ENCODE assay signal across 20 cellular contexts in genomic region chr15:41464889-41465580, GRCh38. TPM values are rescaled to one million over a fixed set of nuclear protein-coding genes. Genes with fewer than 3 reads are reported as not detected.
A peak's percentile ranks its signal among the peaks of the same experiment; 100 is the strongest.
DNase-seq lines count a peak whose midpoint lies in the region; ATAC-seq, FAIRE-seq and TF ChIP-seq lines count a peak whose summit lies in the region.
"Had no signal": no experiment of that assay in that cellular context is flagged by ENCODE, and none has a peak within 500 bp of the region (broad histone marks: within the 10 kb centered on the region; RNA-seq: fewer than 3 reads in every experiment).

No MANE protein-coding gene starts in this region.

- no peak for ATAC-seq in HepG2
- no peak for ATAC-seq in right lobe of liver
- ATAC-seq in stimulated activated naive B cell treated with anti-CD40 and anti-IgM and Interleukin-4, amounts not matched to agents 10 μg/mL and 1 μg/mL and 100 μg/mL, for 72 hours (replicated peaks) = no peak
- ATAC-seq in left colon = no peak
- no peak for ATAC-seq in HG02678 (IDR thresholded peaks at IDR 0.05; ENCODE audit: unreplicated experiment)

- H3K4me1 ChIP-seq in HepG2 (ENCODE audit: insufficient read depth, low read length) (no peaks in the 10 kb centered on the region), right lobe of liver (no peaks in the 10 kb centered on the region), adrenal gland (replicated peaks in 1 of 2) (peaks cover 4 to 14% of the 10 kb centered on the region in 2 donors), endothelial cell of umbilical vein (ENCODE audit: control insufficient read depth, extremely low read depth, insufficient read depth, low read length) (peaks cover 5% of the 10 kb centered on the region)
- H3K4me1 ChIP-seq: A549, SJSA1 had no signal

- POLR2A ChIA-PET in HepG2 (lab: Yijun Ruan, JAX) (interaction anchor here (1.8 kb wide), 1 partner anchor 28 kb away, joined by 4 read pairs; no protein-coding TSS in a partner anchor), endothelial cell of umbilical vein (lab: Charles Lee) (no interaction called here)

- H4K20me1 ChIP-seq in HepG2 (ENCODE audit: insufficient read depth, low read length) (no peaks in the 10 kb centered on the region), endothelial cell of umbilical vein (replicated peaks; ENCODE audit: control insufficient read depth, extremely low read depth, insufficient read depth, low read length) (no peaks in the 10 kb centered on the region)

- BruUV-seq in HepG2 (replicated peaks; lab: Mats Ljungman, UMichigan) (no TSS peak), endothelial cell of umbilical vein (replicated peaks; lab: Mats Ljungman, UMichigan) (no TSS peak)

- FAIRE-seq in HepG2 (lab: Jason Lieb, UNC) (no peak), endothelial cell of umbilical vein (lab: Jason Lieb, UNC) (peak; percentile 50)
- FAIRE-seq: A549 had no signal

- no peak overlapping the region for H3K4me3 Mint-ChIP-seq in stimulated activated naive B cell treated with anti-CD40 and anti-IgM and Interleukin-4, amounts not matched to agents 10 μg/mL and 1 μg/mL and 100 μg/mL, for 72 hours
- H3K4me3 Mint-ChIP-seq: CD4-positive, alpha-beta T cell; GM23338; H9; HFFc6 had no signal

- peaks cover 4 to 5% of the 10 kb centered on the region in 2 donors for H3K4me1 Mint-ChIP-seq in stimulated activated naive B cell treated with anti-CD40 and anti-IgM and Interleukin-4, amounts not matched to agents 10 μg/mL and 1 μg/mL and 100 μg/mL, for 72 hours
- H3K4me1 Mint-ChIP-seq: GM23338, H9 had no signal

- H3K9me1 ChIP-seq in endothelial cell of umbilical vein (replicated peaks; ENCODE audit: control insufficient read depth, extremely low read depth, insufficient read depth, low read length) = no peaks in the 10 kb centered on the region

- H3K27me3 ChIP-seq in HepG2 (ENCODE audit: control insufficient read depth in 1 of 2, insufficient read depth in 2 of 2, low read length in 2 of 2) (no peaks in the 10 kb centered on the region), right lobe of liver (no peaks in the 10 kb centered on the region), adrenal gland (no peaks in the 10 kb centered on the region), endothelial cell of umbilical vein (ENCODE audit: control insufficient read depth in 2 of 2, insufficient read depth in 2 of 2, low read length in 2 of 2) (no peaks in the 10 kb centered on the region)
- H3K27me3 ChIP-seq: BLaER1 treated with 17β-estradiol and CSF1 and Interleukin-3, amounts not matched to agents 10 nM and 100 nM; SJSA1 had no signal

- TF ChIP-seq EP300 in HepG2 (IDR thresholded peaks at IDR 0.05; ENCODE audit: low read depth in 2 of 2, low read length in 2 of 2) (no peak), HepG2 (CRISPR knock-in tag; IDR thresholded peaks at IDR 0.05; ENCODE audit: borderline replicate concordance) (no peak)

- H3K9ac ChIP-seq in HepG2 (ENCODE audit: insufficient read depth, low read depth, low read length) (no peak overlapping the region), endothelial cell of umbilical vein (replicated peaks; ENCODE audit: extremely low read depth, insufficient read depth, low read length) (no peak overlapping the region)
- H3K9ac ChIP-seq: BLaER1 treated with 17β-estradiol and CSF1 and Interleukin-3, amounts not matched to agents 10 nM and 100 nM had no signal

- H3K9me3 ChIP-seq in HepG2 (ENCODE audit: low read length) (no peaks in the 10 kb centered on the region), right lobe of liver (no peaks in the 10 kb centered on the region), adrenal gland (replicated peaks in 1 of 3) (no peaks in the 10 kb centered on the region), endothelial cell of umbilical vein (replicated peaks; ENCODE audit: control insufficient read depth, insufficient read depth, low read length) (no peaks in the 10 kb centered on the region)
- H3K9me3 ChIP-seq: A549; BLaER1 treated with 17β-estradiol and CSF1 and Interleukin-3, amounts not matched to agents 10 nM and 100 nM; SJSA1 had no signal

- intact Hi-C loops in HepG2 (cut with micrococcal nuclease; ENCODE audit: unreplicated experiment) (loop anchor here (5.0 kb wide), 1 partner anchor 42 kb away; no protein-coding TSS in a partner anchor), right lobe of liver (cut with DNase I) (no loop called here), adrenal gland (cut with DNase I) (no loop called here), endothelial cell of umbilical vein (cut with micrococcal nuclease) (loop anchor here (5.0 to 10.0 kb wide), 3 partner anchors 92 to 307 kb away; partner anchors contain the start of genes MAPKBP1 and TYRO3), left colon (cut with DNase I, micrococcal nuclease) (no loop called here)

- peaks cover 36 to 52% of the 10 kb centered on the region in 2 donors for H3K36me3 Mint-ChIP-seq in stimulated activated naive B cell treated with anti-CD40 and anti-IgM and Interleukin-4, amounts not matched to agents 10 μg/mL and 1 μg/mL and 100 μg/mL, for 72 hours

- H3K4me2 ChIP-seq in HepG2 (ENCODE audit: low read depth, low read length) (no peak overlapping the region), endothelial cell of umbilical vein (ENCODE audit: insufficient read depth, low read length) (no peak overlapping the region)
- H3K4me2 ChIP-seq: A549; BLaER1 treated with 17β-estradiol and CSF1 and Interleukin-3, amounts not matched to agents 10 nM and 100 nM; GM23338; PC-9 had no signal

- no peaks in the 10 kb centered on the region for H3K27me3 Mint-ChIP-seq in stimulated activated naive B cell treated with anti-CD40 and anti-IgM and Interleukin-4, amounts not matched to agents 10 μg/mL and 1 μg/mL and 100 μg/mL, for 72 hours
- H3K27me3 Mint-ChIP-seq: CD4-positive, alpha-beta T cell had no signal

- H3K79me2 ChIP-seq in HepG2 (ENCODE audit: insufficient read depth, low read length) = no peaks in the 10 kb centered on the region
- no peaks in the 10 kb centered on the region for H3K79me2 ChIP-seq in endothelial cell of umbilical vein (ENCODE audit: control insufficient read depth, insufficient read depth, low read length)

- H2AFZ ChIP-seq in HepG2 (ENCODE audit: low read length) = no peak overlapping the region
- no peak overlapping the region for H2AFZ ChIP-seq in endothelial cell of umbilical vein (ENCODE audit: low read depth, low read length)
- H2AFZ ChIP-seq: GM23338, PC-9 had no signal

- H3K36me3 ChIP-seq in HepG2 (replicated peaks in 1 of 2; ENCODE audit: control insufficient read depth in 1 of 2, insufficient read depth in 2 of 2, low read length in 2 of 2) (peaks cover 1 to 54% of the 10 kb centered on the region in 2 experiments), right lobe of liver (peaks cover 0 to 33% (median 11%) of the 10 kb centered on the region in 4 donors), adrenal gland (replicated peaks in 1 of 2) (peaks cover 0 to 47% of the 10 kb centered on the region in 2 donors), endothelial cell of umbilical vein (ENCODE audit: control insufficient read depth in 2 of 2, extremely low read depth in 1 of 2, insufficient read depth in 2 of 2, low read length in 2 of 2) (peaks cover 7 to 8% of the 10 kb centered on the region in 2 experiments)

- 94% methylated on average over 9 of the region's 9 CpGs for WGBS in HepG2 (ENCODE audit: low lambda C conversion rate)
- 97% methylated on average over 9 of the region's 9 CpGs for WGBS in right lobe of liver (ENCODE audit: insufficient coverage, low coverage, low lambda C conversion rate, missing lambda C conversion rate)
- WGBS in adrenal gland, 4 donors = 47 to 61% (median 58%) methylated on average over 9 of the region's 9 CpGs

- in situ Hi-C loops in HepG2 (cut with HindIII; ENCODE audit: extremely low pct_ligation_motif_present, low pct_unique_long_range_greater_than_20kb) = no loop called here

- H3K27ac ChIP-seq in HepG2 (ENCODE audit: extremely low read length, insufficient read depth, low read length) (no peak overlapping the region), right lobe of liver (no peak overlapping the region), adrenal gland (peak overlapping the region in 3 of 5 donors; percentile 33 to 49 (median 42)), endothelial cell of umbilical vein (ENCODE audit: insufficient read depth, low read depth, low read length) (no peak overlapping the region)
- H3K27ac ChIP-seq: A549; BLaER1 treated with 17β-estradiol and CSF1 and Interleukin-3, amounts not matched to agents 10 nM and 100 nM; PC-9; SJSA1 had no signal

- CTCF ChIA-PET in HepG2 (lab: Yijun Ruan, JAX; ENCODE audit: low intra/inter-chr PET ratio, low total read pairs) (interaction anchor here (1.0 to 1.6 kb wide), 3 partner anchors 29 to 139 kb away, joined by 3 to 13 read pairs (median 4); partner anchors contain the start of gene ITPKA), endothelial cell of umbilical vein (lab: Charles Lee) (interaction anchor here (0.8 to 2.5 kb wide), 59 partner anchors 9 to 561 kb away, joined by 3 to 37 read pairs (median 5); partner anchors contain the start of genes ITPKA, LTK, MAPKBP1 and MGA)

- DNase-seq in HepG2 (ENCODE audit: low spot score) (no peak), right lobe of liver (no peak), adrenal gland (peak in 6 of 7 donors; percentile 59 to 71 (median 68)), endothelial cell of umbilical vein (ENCODE audit: low read depth, low spot score) (no peak), left colon (no peak), NOMO-1 treated with dmso at 0.1 percent for 144 hours (lab: John Stamatoyannopoulos, UW; ENCODE audit: unreplicated experiment) (no peak)
- no peak for DNase-seq in stimulated activated naive B cell treated with anti-CD40 and anti-IgM and Interleukin-4, amounts not matched to agents 10 μg/mL and 1 μg/mL and 100 μg/mL, for 72 hours
- DNase-seq: H9, NCI-H1092, NCI-H1417 treated with DMSO at 0.1 percent for 48 hours, NCI-H524 treated with DMSO at 0.1 percent for 48 hours, PC-9, Right ventricle myocardium superior had no signal

- TF ChIP-seq RAD21 in HepG2 (CRISPR knock-in tag; IDR thresholded peaks at IDR 0.05) = no peak

- no peaks in the 10 kb centered on the region for H3K9me3 Mint-ChIP-seq in stimulated activated naive B cell treated with anti-CD40 and anti-IgM and Interleukin-4, amounts not matched to agents 10 μg/mL and 1 μg/mL and 100 μg/mL, for 72 hours
- H3K9me3 Mint-ChIP-seq: CD4-positive, alpha-beta T cell; GM23338; H9; HFFc6 had no signal

- TF ChIP-seq CTCF in HepG2 (CRISPR knock-in tag; IDR thresholded peaks at IDR 0.05) = no peak
- no peak for TF ChIP-seq CTCF in right lobe of liver (IDR thresholded peaks at IDR 0.05)
- no peak for TF ChIP-seq CTCF in adrenal gland (IDR thresholded peaks at IDR 0.05)
- TF ChIP-seq CTCF in endothelial cell of umbilical vein (IDR thresholded peaks at IDR 0.05; ENCODE audit: extremely low read depth in 1 of 2, insufficient read depth in 1 of 2, low read depth in 1 of 2, low read length in 2 of 2) = no peak

- TF ChIP-seq POLR2A in HepG2 (IDR thresholded peaks at IDR 0.05; ENCODE audit: insufficient read depth in 1 of 2, low read depth in 2 of 2, low read length in 2 of 2) (no peak), right lobe of liver (IDR thresholded peaks at IDR 0.05) (no peak), adrenal gland (IDR thresholded peaks at IDR 0.05) (no peak), endothelial cell of umbilical vein (IDR thresholded peaks at IDR 0.05; ENCODE audit: low read depth, low read length) (no peak)

- no peak overlapping the region for H3K4me3 ChIP-seq in HepG2 (replicated peaks in 1 of 3; ENCODE audit: insufficient read depth in 1 of 3, low read depth in 2 of 3, low read length in 3 of 3)
- H3K4me3 ChIP-seq in right lobe of liver = no peak overlapping the region
- no peak overlapping the region for H3K4me3 ChIP-seq in adrenal gland
- no peak overlapping the region for H3K4me3 ChIP-seq in endothelial cell of umbilical vein (replicated peaks in 1 of 3; ENCODE audit: insufficient read depth in 1 of 3, low read depth in 1 of 3, low read length in 3 of 3)
- H3K4me3 ChIP-seq: A549; BLaER1 treated with 17β-estradiol and CSF1 and Interleukin-3, amounts not matched to agents 10 nM and 100 nM; GM23338; PC-9; SJSA1 had no signal

- dilution Hi-C loops in endothelial cell of umbilical vein (cut with MboI; ENCODE audit: extremely low pct_ligation_motif_present, low sequenced_read_pairs) = no loop called here

- peak overlapping the region; percentile 37 for H3K27ac Mint-ChIP-seq in stimulated activated naive B cell treated with anti-CD40 and anti-IgM and Interleukin-4, amounts not matched to agents 10 μg/mL and 1 μg/mL and 100 μg/mL, for 72 hours
- H3K27ac Mint-ChIP-seq: CD4-positive, alpha-beta T cell; GM23338 had no signal

RNA-seq across cellular contexts. Expression of gene ITPKA, which starts 28.6 kb away (rescaled TPM):
- 29.7 and 41.3 TPM in 2 replicates for total RNA-seq in HepG2 (2016; rRNA removed; fragmentation: Illumina TruSeq; extraction: Trizol)
- 18.2 and 21.9 TPM in 2 replicates for total RNA-seq in HepG2 (2016; cell fraction: cytosol; rRNA removed; fragmentation: Illumina TruSeq; extraction: Trizol; ENCODE audit: low read depth)
- total RNA-seq in HepG2 (2016; cell fraction: insoluble cytoplasmic fraction; rRNA removed; fragmentation: Illumina TruSeq; extraction: Trizol) = 29.5 and 42.6 TPM in 2 replicates
- 35.6 and 37.8 TPM in 2 replicates for total RNA-seq in HepG2 (2016; cell fraction: membrane; rRNA removed; fragmentation: Illumina TruSeq; extraction: Trizol)
- total RNA-seq in HepG2 (2016; cell fraction: nucleus; rRNA removed; fragmentation: Illumina TruSeq; extraction: Trizol) = 20.4 and 24.5 TPM in 2 replicates
- polyA plus RNA-seq in HepG2 (2011; rRNA removed) = 13.2 and 16.4 TPM in 2 replicates
- polyA plus RNA-seq in HepG2 (2011; cell fraction: cytosol; rRNA removed) = 16.8 and 21.5 TPM in 2 replicates
- 31.6 and 37.7 TPM in 2 replicates for polyA plus RNA-seq in HepG2 (2011; cell fraction: nucleus; rRNA removed)
- polyA plus RNA-seq in HepG2 (2012) = 11.4 and 12.0 TPM in 2 replicates
- polyA plus RNA-seq in HepG2 (2016; cell fraction: cytosol; fragmentation: Illumina TruSeq; extraction: Trizol; ENCODE audit: low read depth) = 20.8 and 23.5 TPM in 2 replicates
- 34.6 and 34.9 TPM in 2 replicates for polyA plus RNA-seq in HepG2 (2016; cell fraction: insoluble cytoplasmic fraction; fragmentation: Illumina TruSeq; extraction: Trizol; ENCODE audit: low read depth)
- polyA plus RNA-seq in HepG2 (2016; cell fraction: membrane; fragmentation: Illumina TruSeq; extraction: Trizol; ENCODE audit: low read depth) = 30.1 and 33.1 TPM in 2 replicates
- 50.2 and 55.6 TPM in 2 replicates for polyA plus RNA-seq in HepG2 (2016; cell fraction: nucleus; fragmentation: Illumina TruSeq; extraction: Trizol; ENCODE audit: insufficient read depth, low read depth)
- polyA minus RNA-seq in HepG2 (2011; rRNA and poly(A)+ RNA removed; ENCODE audit: low replicate concordance) = 1.6 and 25.3 TPM in 2 replicates
- 14.9 and 16.9 TPM in 2 replicates for polyA minus RNA-seq in HepG2 (2011; cell fraction: cytosol; rRNA and poly(A)+ RNA removed)
- polyA minus RNA-seq in HepG2 (2011; cell fraction: nucleus; rRNA and poly(A)+ RNA removed) = 6.8 and 9.9 TPM in 2 replicates
- total RNA-seq in right lobe of liver = 10 to 100 TPM in 2 of 6 experiments, 1 to 10 TPM in 1, under 1 TPM in 3; 0.60 to 15.5 (median 1.4) TPM
- 10 to 100 TPM in 7 of 8 donors, 1 to 10 TPM in 1; 3.9 to 33.0 (median 14.4) TPM for total RNA-seq in adrenal gland
- 10 to 100 TPM in 2 of 3 donors, under 1 TPM in 1; 0.73 to 20.4 (median 17.1) TPM for polyA plus RNA-seq in adrenal gland
- 0.18 and 0.66 TPM in 2 replicates for total RNA-seq in endothelial cell of umbilical vein
- polyA plus RNA-seq in endothelial cell of umbilical vein = 0.14 and 0.25 TPM in 2 replicates
- polyA plus RNA-seq in endothelial cell of umbilical vein (2011; cell fraction: cytosol; rRNA removed) = 0.09 and 0.13 TPM in 2 replicates
- polyA plus RNA-seq in endothelial cell of umbilical vein (2011; cell fraction: nucleus; rRNA removed) = 0.22 and 1.1 TPM in 2 replicates
- 0.21 TPM in 1 of 2 replicates, not detected in the other for polyA plus RNA-seq in endothelial cell of umbilical vein (2012)
- 0.11 TPM in 1 of 2 replicates, not detected in the other for polyA minus RNA-seq in endothelial cell of umbilical vein
- polyA minus RNA-seq in endothelial cell of umbilical vein (2011; cell fraction: cytosol; rRNA and poly(A)+ RNA removed) = 3.4 TPM
- not detected in 2 replicates for polyA minus RNA-seq in endothelial cell of umbilical vein (2011; cell fraction: nucleus; rRNA and poly(A)+ RNA removed)
- total RNA-seq in left colon = 10 to 100 TPM; 46.4 to 50.9 TPM
- total RNA-seq: CD4-positive, alpha-beta T cell had no signal

RNA-seq across cellular contexts. Expression of gene RTF1, which starts 48.1 kb away (rescaled TPM):
- total RNA-seq in HepG2 (2016; rRNA removed; fragmentation: Illumina TruSeq; extraction: Trizol) = 17.9 and 22.0 TPM in 2 replicates
- 10.3 and 10.6 TPM in 2 replicates for total RNA-seq in HepG2 (2016; cell fraction: cytosol; rRNA removed; fragmentation: Illumina TruSeq; extraction: Trizol; ENCODE audit: low read depth)
- 19.3 and 20.7 TPM in 2 replicates for total RNA-seq in HepG2 (2016; cell fraction: insoluble cytoplasmic fraction; rRNA removed; fragmentation: Illumina TruSeq; extraction: Trizol)
- 7.2 and 8.9 TPM in 2 replicates for total RNA-seq in HepG2 (2016; cell fraction: membrane; rRNA removed; fragmentation: Illumina TruSeq; extraction: Trizol)
- 16.0 and 18.0 TPM in 2 replicates for total RNA-seq in HepG2 (2016; cell fraction: nucleus; rRNA removed; fragmentation: Illumina TruSeq; extraction: Trizol)
- 13.6 and 13.9 TPM in 2 replicates for polyA plus RNA-seq in HepG2 (2011; rRNA removed)
- 7.8 and 10.1 TPM in 2 replicates for polyA plus RNA-seq in HepG2 (2011; cell fraction: cytosol; rRNA removed)
- 6.0 and 10.8 TPM in 2 replicates for polyA plus RNA-seq in HepG2 (2011; cell fraction: nucleus; rRNA removed)
- polyA plus RNA-seq in HepG2 (2012) = 10.5 and 14.7 TPM in 2 replicates
- polyA plus RNA-seq in HepG2 (2016; cell fraction: cytosol; fragmentation: Illumina TruSeq; extraction: Trizol; ENCODE audit: low read depth) = 0.95 and 1.3 TPM in 2 replicates
- polyA plus RNA-seq in HepG2 (2016; cell fraction: insoluble cytoplasmic fraction; fragmentation: Illumina TruSeq; extraction: Trizol; ENCODE audit: low read depth) = 26.5 and 29.3 TPM in 2 replicates
- 3.7 and 5.0 TPM in 2 replicates for polyA plus RNA-seq in HepG2 (2016; cell fraction: membrane; fragmentation: Illumina TruSeq; extraction: Trizol; ENCODE audit: low read depth)
- 26.0 and 36.3 TPM in 2 replicates for polyA plus RNA-seq in HepG2 (2016; cell fraction: nucleus; fragmentation: Illumina TruSeq; extraction: Trizol; ENCODE audit: insufficient read depth, low read depth)
- polyA minus RNA-seq in HepG2 (2011; rRNA and poly(A)+ RNA removed; ENCODE audit: low replicate concordance) = 8.0 and 26.1 TPM in 2 replicates
- 10.1 and 12.2 TPM in 2 replicates for polyA minus RNA-seq in HepG2 (2011; cell fraction: cytosol; rRNA and poly(A)+ RNA removed)
- polyA minus RNA-seq in HepG2 (2011; cell fraction: nucleus; rRNA and poly(A)+ RNA removed) = 13.1 and 14.5 TPM in 2 replicates
- 10 to 100 TPM; 10.5 to 21.5 (median 14.2) TPM for total RNA-seq in right lobe of liver
- 10 to 100 TPM; 24.0 to 53.7 (median 37.6) TPM for total RNA-seq in adrenal gland
- polyA plus RNA-seq in adrenal gland = 10 to 100 TPM; 40.1 to 49.5 (median 40.2) TPM
- 36.8 and 40.6 TPM in 2 replicates for total RNA-seq in endothelial cell of umbilical vein
- polyA plus RNA-seq in endothelial cell of umbilical vein = 15.8 and 19.2 TPM in 2 replicates
- 23.8 and 24.7 TPM in 2 replicates for polyA plus RNA-seq in endothelial cell of umbilical vein (2011; cell fraction: cytosol; rRNA removed)
- 24.1 and 35.5 TPM in 2 replicates for polyA plus RNA-seq in endothelial cell of umbilical vein (2011; cell fraction: nucleus; rRNA removed)
- 24.6 and 30.6 TPM in 2 replicates for polyA plus RNA-seq in endothelial cell of umbilical vein (2012)
- 21.7 and 23.4 TPM in 2 replicates for polyA minus RNA-seq in endothelial cell of umbilical vein
- 24.4 TPM for polyA minus RNA-seq in endothelial cell of umbilical vein (2011; cell fraction: cytosol; rRNA and poly(A)+ RNA removed)
- polyA minus RNA-seq in endothelial cell of umbilical vein (2011; cell fraction: nucleus; rRNA and poly(A)+ RNA removed) = 8.9 and 12.5 TPM in 2 replicates
- total RNA-seq in left colon = 10 to 100 TPM; 28.8 to 32.7 TPM

RNA-seq across cellular contexts. Expression of gene LTK, which starts 48.6 kb away (rescaled TPM):
- not detected in 2 replicates for total RNA-seq in HepG2 (2016; rRNA removed; fragmentation: Illumina TruSeq; extraction: Trizol)
- not detected in 2 replicates for total RNA-seq in HepG2 (2016; cell fraction: cytosol; rRNA removed; fragmentation: Illumina TruSeq; extraction: Trizol; ENCODE audit: low read depth)
- total RNA-seq in HepG2 (2016; cell fraction: insoluble cytoplasmic fraction; rRNA removed; fragmentation: Illumina TruSeq; extraction: Trizol) = not detected in 2 replicates
- total RNA-seq in HepG2 (2016; cell fraction: membrane; rRNA removed; fragmentation: Illumina TruSeq; extraction: Trizol) = not detected in 2 replicates
- 0.12 TPM in 1 of 2 replicates, not detected in the other for total RNA-seq in HepG2 (2016; cell fraction: nucleus; rRNA removed; fragmentation: Illumina TruSeq; extraction: Trizol)
- polyA plus RNA-seq in HepG2 (2011; rRNA removed) = 0.01 and 0.05 TPM in 2 replicates
- polyA plus RNA-seq in HepG2 (2011; cell fraction: cytosol; rRNA removed) = 0.05 TPM in 1 of 2 replicates, not detected in the other
- 0.63 and 0.68 TPM in 2 replicates for polyA plus RNA-seq in HepG2 (2011; cell fraction: nucleus; rRNA removed)
- 0.19 TPM in 1 of 2 replicates, not detected in the other for polyA plus RNA-seq in HepG2 (2012)
- polyA plus RNA-seq in HepG2 (2016; cell fraction: cytosol; fragmentation: Illumina TruSeq; extraction: Trizol; ENCODE audit: low read depth) = not detected in 2 replicates
- not detected in 2 replicates for polyA plus RNA-seq in HepG2 (2016; cell fraction: insoluble cytoplasmic fraction; fragmentation: Illumina TruSeq; extraction: Trizol; ENCODE audit: low read depth)
- polyA plus RNA-seq in HepG2 (2016; cell fraction: membrane; fragmentation: Illumina TruSeq; extraction: Trizol; ENCODE audit: low read depth) = not detected in 2 replicates
- polyA plus RNA-seq in HepG2 (2016; cell fraction: nucleus; fragmentation: Illumina TruSeq; extraction: Trizol; ENCODE audit: insufficient read depth, low read depth) = not detected in 2 replicates
- 0.37 TPM in 1 of 2 replicates, not detected in the other for polyA minus RNA-seq in HepG2 (2011; rRNA and poly(A)+ RNA removed; ENCODE audit: low replicate concordance)
- polyA minus RNA-seq in HepG2 (2011; cell fraction: cytosol; rRNA and poly(A)+ RNA removed) = not detected in 2 replicates
- not detected in 2 replicates for polyA minus RNA-seq in HepG2 (2011; cell fraction: nucleus; rRNA and poly(A)+ RNA removed)
- total RNA-seq in right lobe of liver = 1 to 10 TPM in 4 of 6 experiments, under 1 TPM in 2; 0.56 to 3.3 (median 1.8) TPM
- 1 to 10 TPM in 3 of 8 donors, under 1 TPM in 5; 0.12 to 2.3 (median 0.66) TPM for total RNA-seq in adrenal gland
- polyA plus RNA-seq in adrenal gland = 1 to 10 TPM in 2 of 3 donors, under 1 TPM in 1; 0.13 to 1.3 (median 1.2) TPM
- total RNA-seq in endothelial cell of umbilical vein = 0.15 and 0.21 TPM in 2 replicates
- 0.17 and 0.18 TPM in 2 replicates for polyA plus RNA-seq in endothelial cell of umbilical vein
- polyA plus RNA-seq in endothelial cell of umbilical vein (2011; cell fraction: cytosol; rRNA removed) = 0.05 and 0.11 TPM in 2 replicates
- polyA plus RNA-seq in endothelial cell of umbilical vein (2011; cell fraction: nucleus; rRNA removed) = 0.55 and 0.56 TPM in 2 replicates
- 0.12 TPM in 1 of 2 replicates, not detected in the other for polyA plus RNA-seq in endothelial cell of umbilical vein (2012)
- polyA minus RNA-seq in endothelial cell of umbilical vein = 0.32 TPM in 1 of 2 replicates, not detected in the other
- not detected for polyA minus RNA-seq in endothelial cell of umbilical vein (2011; cell fraction: cytosol; rRNA and poly(A)+ RNA removed)
- polyA minus RNA-seq in endothelial cell of umbilical vein (2011; cell fraction: nucleus; rRNA and poly(A)+ RNA removed) = 0.24 TPM in 1 of 2 replicates, not detected in the other
- total RNA-seq in left colon = 10 to 100 TPM; 12.0 to 18.7 TPM
- polyA plus RNA-seq: GM23338 had no signal

Comparison
In these comparisons a context has a peak if more than half of its experiments do, and no peak if none do; other contexts are left out.
1. intact Hi-C loops: an anchor here in HepG2 (5.0 kb wide) and endothelial cell of umbilical vein (5.0 to 10.0 kb wide); none called in right lobe of liver, adrenal gland and left colon.
2. DNase-seq: peak in adrenal gland (6 of 7); none in HepG2 (single experiment), right lobe of liver (0 of 3), endothelial cell of umbilical vein (single experiment), stimulated activated naive B cell treated with anti-CD40 and anti-IgM and Interleukin-4, amounts not matched to agents 10 μg/mL and 1 μg/mL and 100 μg/mL, for 72 hours (single experiment), left colon (0 of 2) and NOMO-1 treated with dmso at 0.1 percent for 144 hours (single experiment).
3. H3K27ac ChIP-seq: peak in adrenal gland (3 of 5); none in HepG2 (single experiment), right lobe of liver (0 of 3) and endothelial cell of umbilical vein (single experiment).